In genomic region chr12:116319851-116320621, GRCh38 we compare ENCODE assay signal across 8 cellular contexts. TPM values are rescaled to one million over a fixed set of nuclear protein-coding genes. Genes with fewer than 3 reads are reported as not detected.
A peak's percentile ranks its signal among the peaks of the same experiment; 100 is the strongest.
DNase-seq lines count a peak whose midpoint lies in the region; ATAC-seq and TF ChIP-seq lines count a peak whose summit lies in the region.

No MANE protein-coding gene starts in this region.

- peak overlapping the region; percentile 47 for H3K27ac ChIP-seq in colonic mucosa

- peaks cover 0 to 2% (median 0%) of the 10 kb centered on the region in 5 donors for H3K27me3 Mint-ChIP-seq in naive thymus-derived CD8-positive, alpha-beta T cell

- intact Hi-C loops in colonic mucosa (cut with DNase I): no loop called here

- POLR2A ChIA-PET in naive thymus-derived CD8-positive, alpha-beta T cell (lab: Charles Lee): interaction anchor here (0.7 to 1.3 kb wide), 2 partner anchors 22 to 272 kb away, joined by 3 to 4 read pairs; no protein-coding TSS in a partner anchor

- peak overlapping the region in 8 of 10 donors; percentile 21 to 85 (median 66) for H3K27ac Mint-ChIP-seq in naive thymus-derived CD8-positive, alpha-beta T cell

- no peak for TF ChIP-seq CTCF in colonic mucosa (IDR thresholded peaks at IDR 0.05)

- H3K4me1 ChIP-seq in colonic mucosa: no peaks in the 10 kb centered on the region

- peaks cover 23 to 53% (median 36%) of the 10 kb centered on the region in 4 donors for H3K4me1 Mint-ChIP-seq in naive thymus-derived CD8-positive, alpha-beta T cell

- no peaks in the 10 kb centered on the region for H3K27me3 ChIP-seq in colonic mucosa

- H3K9ac ChIP-seq in colonic mucosa (ENCODE audit: low read depth in 2 of 2, low read length in 2 of 2): no peak overlapping the region

- H3K4me3 Mint-ChIP-seq in naive thymus-derived CD8-positive, alpha-beta T cell: peak overlapping the region; percentile 48 to 81 (median 68)

- peak; percentile 37 to 53 for ATAC-seq in naive thymus-derived CD8-positive, alpha-beta T cell
- ATAC-seq in GM18868 (IDR thresholded peaks at IDR 0.05; ENCODE audit: unreplicated experiment): no peak
- no peak for ATAC-seq in GM21447 (IDR thresholded peaks at IDR 0.05; ENCODE audit: unreplicated experiment)
- no peak for ATAC-seq in HG02610 (IDR thresholded peaks at IDR 0.05; ENCODE audit: unreplicated experiment)

- no peaks in the 10 kb centered on the region for H3K9me3 ChIP-seq in colonic mucosa

- DNase-seq in GM03348 (ENCODE audit: low spot score) (peak; percentile 88), RPMI7951 (ENCODE audit: low read depth) (peak; percentile 94), colonic mucosa (peak; percentile 41), SW 1271 (lab: John Stamatoyannopoulos, UW) (no peak)
- DNase-seq in naive thymus-derived CD8-positive, alpha-beta T cell: peak in 2 of 10 donors; percentile 11 to 32

- H3K4me3 ChIP-seq in colonic mucosa: no peak overlapping the region

- peaks cover 0 to 2% (median 0%) of the 10 kb centered on the region in 9 donors for H3K9me3 Mint-ChIP-seq in naive thymus-derived CD8-positive, alpha-beta T cell

- no peaks in the 10 kb centered on the region for H3K36me3 ChIP-seq in colonic mucosa

- H3K36me3 Mint-ChIP-seq in naive thymus-derived CD8-positive, alpha-beta T cell: no peaks in the 10 kb centered on the region

RNA-seq across cellular contexts. Expression of gene MED13L, which starts 42.5 kb away (rescaled TPM):
- total RNA-seq in RPMI7951 (2014; rRNA removed; shearing (Covaris generic)): 26.3 and 29.7 TPM in 2 replicates
- total RNA-seq in colonic mucosa: 10 to 100 TPM; 73.8 to 92.6 TPM
- total RNA-seq in naive thymus-derived CD8-positive, alpha-beta T cell: 100 to 1,000 TPM; 164 TPM
- polyA plus RNA-seq in naive thymus-derived CD8-positive, alpha-beta T cell: 1 to 10 TPM; 5.1 to 6.7 (median 6.1) TPM

Comparison
In these comparisons a context has a peak if more than half of its experiments do, and no peak if none do; other contexts are left out.
1. DNase-seq: peak in GM03348 (single experiment), RPMI7951 (single experiment) and colonic mucosa (single experiment); none in SW 1271 (0 of 2).
2. ATAC-seq: peak in naive thymus-derived CD8-positive, alpha-beta T cell (2 of 2); none in GM18868 (single experiment), GM21447 (single experiment) and HG02610 (single experiment).